Comparison of ENCODE assay signal across 20 cellular contexts in the genomic region with DNA sequence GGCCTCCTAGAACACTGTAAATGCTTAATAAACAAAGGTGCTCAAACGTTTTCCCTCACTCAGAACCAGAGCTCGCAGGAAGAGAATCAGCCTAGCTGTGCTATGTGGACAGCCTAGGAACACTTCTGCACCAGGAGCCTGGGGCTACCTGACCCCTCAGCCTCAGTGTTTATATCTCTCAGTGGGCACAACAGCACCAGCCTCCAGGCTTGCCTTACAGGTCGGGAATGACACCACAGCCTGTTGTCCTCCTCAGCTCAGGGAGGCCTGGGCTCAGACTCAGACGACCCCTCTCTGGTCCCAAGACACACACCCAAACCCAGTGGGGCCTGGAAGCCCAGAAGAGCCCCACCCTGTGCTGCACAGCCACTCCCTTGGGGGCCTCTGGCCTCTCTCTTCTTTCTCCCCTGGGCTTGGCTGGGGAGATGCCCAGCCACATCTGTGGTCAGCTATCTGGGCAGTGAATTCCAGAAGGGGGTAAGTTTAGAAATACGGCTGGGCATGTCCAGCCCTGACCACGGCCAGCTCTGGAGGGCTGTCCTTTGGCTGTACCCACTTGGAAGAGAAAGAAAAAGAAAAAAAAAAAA. TPM values are rescaled to one million over a fixed set of nuclear protein-coding genes. Genes with fewer than 3 reads are reported as not detected.
DNase-seq lines count a peak whose midpoint lies in the region; ATAC-seq, FAIRE-seq and TF ChIP-seq lines count a peak whose summit lies in the region.
"Had no signal": no experiment of that assay in that cellular context is flagged by ENCODE, and none has a peak within 500 bp of the region (broad histone marks: within the 10 kb centered on the region; RNA-seq: fewer than 3 reads in every experiment).

No MANE protein-coding gene starts in this region.

- H3K4me3 ChIP-seq in right atrium auricular region (no peak overlapping the region), H1 (ENCODE audit: extremely low read depth in 1 of 4, insufficient read depth in 2 of 4, low read depth in 3 of 4, low read length in 4 of 4) (no peak overlapping the region)
- H3K4me3 ChIP-seq: lung, PC-9 had no signal

- no peaks in the 10 kb centered on the region for H3K36me3 Mint-ChIP-seq in neural crest cell (ENCODE audit: low read depth)
- no peaks in the 10 kb centered on the region for H3K36me3 Mint-ChIP-seq in activated T-helper 1 cell treated with anti-CD3 and anti-CD28 coated beads, Interleukin-12 subunit alpha, Interleukin-12 subunit beta, Interleukin-2, Interleukin-4 antibody, amounts not matched to agents 30 ng/mL and 10 ng/mL and 1 ng/mL, durations not matched to agents 14 hours and 24 hours and 36 hours (ENCODE audit: low read depth)
- H3K36me3 Mint-ChIP-seq: naive B cell had no signal

- WGBS in H1 (ENCODE audit: extremely low coverage in 1 of 2, insufficient coverage in 1 of 2, insufficient read length in 1 of 2, insufficient replicate concordance in 2 of 2, low coverage in 1 of 2, low lambda C conversion rate in 2 of 2, missing lambda C conversion rate in 1 of 2), 2 experiments = 78% methylated on average over 6 of the region's 6 CpGs; no CpG with 5 or more reads in 1 of the 2 experiments

- intact Hi-C loops in Right ventricle myocardium superior (cut with DNase I) = loop anchor here (2.0 to 10.0 kb wide), 2 partner anchors 86 to 124 kb away; partner anchors contain the start of gene DHRS7B
- intact Hi-C loops in activated T-helper 1 cell treated with anti-CD3 and anti-CD28 coated beads, Interleukin-12 subunit alpha, Interleukin-12 subunit beta, Interleukin-2, Interleukin-4 antibody, amounts not matched to agents 30 ng/mL and 10 ng/mL and 1 ng/mL, durations not matched to agents 14 hours and 24 hours and 36 hours (cut with micrococcal nuclease) = no loop called here

- no peak for TF ChIP-seq EP300 in H1 (IDR thresholded peaks at IDR 0.05; ENCODE audit: borderline replicate concordance in 1 of 2, low read depth in 2 of 2, low read length in 2 of 2)

- peaks cover 0 to 59% of the 10 kb centered on the region in 2 donors for H3K4me1 ChIP-seq in right atrium auricular region
- peaks cover 0 to 11% (median 4%) of the 10 kb centered on the region in 4 experiments; a peak in 5 of 7 replicates for H3K4me1 ChIP-seq in H1 (replicated peaks in 1 of 4; ENCODE audit: control insufficient read depth in 3 of 4, insufficient read depth in 4 of 4, low read length in 3 of 4)

- no peak overlapping the region for H3K23ac ChIP-seq in H1 (ENCODE audit: insufficient read length)

- H3K27ac Mint-ChIP-seq in neural crest cell (ENCODE audit: unreplicated experiment) = no peak overlapping the region
- no peak overlapping the region for H3K27ac Mint-ChIP-seq in activated T-helper 1 cell treated with anti-CD3 and anti-CD28 coated beads, Interleukin-12 subunit alpha, Interleukin-12 subunit beta, Interleukin-2, Interleukin-4 antibody, amounts not matched to agents 30 ng/mL and 10 ng/mL and 1 ng/mL, durations not matched to agents 14 hours and 24 hours and 36 hours

- no peak overlapping the region for H4K8ac ChIP-seq in H1 (ENCODE audit: extremely low read depth, insufficient read depth, low read length)

- no peak overlapping the region for H4K5ac ChIP-seq in H1 (ENCODE audit: insufficient read length, low read depth, low read length)

- H3K4me2 ChIP-seq in H1 (ENCODE audit: insufficient read depth in 1 of 2, low read depth in 2 of 2, low read length in 2 of 2) = no peak overlapping the region
- H3K4me2 ChIP-seq: PC-9 had no signal

- H2AK5ac ChIP-seq in H1 (ENCODE audit: low read depth, low read length) = no peak overlapping the region

- TF ChIP-seq CTCF in right atrium auricular region (IDR thresholded peaks at IDR 0.05) = no peak
- TF ChIP-seq CTCF in H1 (IDR thresholded peaks at IDR 0.05; ENCODE audit: control extremely low read depth in 1 of 3, insufficient read depth in 1 of 3, low read depth in 1 of 3, low read length in 3 of 3) = no peak
- no peak for TF ChIP-seq CTCF in neural crest cell (conservative IDR thresholded peaks at IDR 0.05)

- POLR2A ChIA-PET in H1 (lab: Charles Lee; ENCODE audit: partially characterized antibody) = interaction anchor here (1.5 kb wide), 1 partner anchor 25 kb away, joined by 6 read pairs; no protein-coding TSS in a partner anchor

- H3K9me3 Mint-ChIP-seq in neural crest cell = no peaks in the 10 kb centered on the region
- H3K9me3 Mint-ChIP-seq in activated T-helper 1 cell treated with anti-CD3 and anti-CD28 coated beads, Interleukin-12 subunit alpha, Interleukin-12 subunit beta, Interleukin-2, Interleukin-4 antibody, amounts not matched to agents 30 ng/mL and 10 ng/mL and 1 ng/mL, durations not matched to agents 14 hours and 24 hours and 36 hours = no peaks in the 10 kb centered on the region
- H3K9me3 Mint-ChIP-seq: naive B cell had no signal

- no peak for FAIRE-seq in H1 (lab: Jason Lieb, UNC)
- FAIRE-seq: GM18507, TTC549 had no signal

- H2BK12ac ChIP-seq in H1 (ENCODE audit: low read depth, low read length) = no peak overlapping the region

- H3K4me3 Mint-ChIP-seq in neural crest cell = peak overlapping the region; percentile 44
- H3K4me3 Mint-ChIP-seq in activated T-helper 1 cell treated with anti-CD3 and anti-CD28 coated beads, Interleukin-12 subunit alpha, Interleukin-12 subunit beta, Interleukin-2, Interleukin-4 antibody, amounts not matched to agents 30 ng/mL and 10 ng/mL and 1 ng/mL, durations not matched to agents 14 hours and 24 hours and 36 hours = no peak overlapping the region

- CTCF ChIA-PET in H1 (lab: Charles Lee; ENCODE audit: partially characterized antibody) = interaction anchor here (1.2 to 6.6 kb wide), 6 partner anchors 11 to 146 kb away, joined by 3 to 42 read pairs (median 6); no protein-coding TSS in a partner anchor

- peaks cover 13% of the 10 kb centered on the region for H3K4me1 Mint-ChIP-seq in neural crest cell
- H3K4me1 Mint-ChIP-seq in activated T-helper 1 cell treated with anti-CD3 and anti-CD28 coated beads, Interleukin-12 subunit alpha, Interleukin-12 subunit beta, Interleukin-2, Interleukin-4 antibody, amounts not matched to agents 30 ng/mL and 10 ng/mL and 1 ng/mL, durations not matched to agents 14 hours and 24 hours and 36 hours (ENCODE audit: low read depth) = peaks cover 7% of the 10 kb centered on the region

- H3K36me3 ChIP-seq in right atrium auricular region (no peaks in the 10 kb centered on the region), H1 (ENCODE audit: control insufficient read depth in 2 of 4, insufficient read depth in 4 of 4, low read length in 3 of 4) (no peaks in the 10 kb centered on the region)
- H3K36me3 ChIP-seq: upper lobe of left lung had no signal

- no peak overlapping the region for H2AFZ ChIP-seq in H1 (ENCODE audit: low read length)
- H2AFZ ChIP-seq: PC-9 had no signal

- no peak overlapping the region for H3K56ac ChIP-seq in H1 (replicated peaks; ENCODE audit: insufficient read length, low read depth, low read length)

- peaks cover 0 to 6% of the 10 kb centered on the region in 2 experiments for H4K20me1 ChIP-seq in H1 (replicated peaks in 1 of 2; ENCODE audit: control insufficient read depth in 1 of 2, insufficient read depth in 2 of 2, low read length in 2 of 2)

- no peak for TF ChIP-seq RAD21 in H1 (IDR thresholded peaks at IDR 0.05 in 1 of 2, conservative IDR thresholded peaks at IDR 0.05 in 1 of 2; ENCODE audit: low read depth in 2 of 2, low read length in 2 of 2)

- H3K14ac ChIP-seq in H1 (ENCODE audit: insufficient read length) = no peak overlapping the region

- H3K4ac ChIP-seq in H1 (replicated peaks; ENCODE audit: insufficient read length, low read depth, low read length) = no peak overlapping the region

- DNase-seq in right atrium auricular region (ENCODE audit: low spot score) (no peak), Right ventricle myocardium superior (no peak), H1 (ENCODE audit: low read depth in 1 of 2, low spot score in 2 of 2) (no peak), neural crest cell (ENCODE audit: low read depth, low spot score) (no peak), RKO (ENCODE audit: low spot score) (no peak)
- DNase-seq in central memory CD4-positive, alpha-beta T cell = no peak
- DNase-seq in stimulated activated CD4-positive, alpha-beta T cell treated with anti-CD3 and anti-CD28 coated beads, Interleukin-1b, Interleukin-23, amount 100 ng/mL, for 48 hours = no peak
- DNase-seq in activated T-helper 1 cell treated with anti-CD3 and anti-CD28 coated beads, Interleukin-12 subunit alpha, Interleukin-12 subunit beta, Interleukin-2, Interleukin-4 antibody, amounts not matched to agents 30 ng/mL and 10 ng/mL and 1 ng/mL, durations not matched to agents 14 hours and 24 hours and 36 hours (ENCODE audit: low spot score) = no peak
- DNase-seq: activated CD4-positive, alpha-beta T cell treated with anti-CD3 and anti-CD28 coated beads for 48 hours; activated gamma-delta T cell treated with Interleukin-2 at 50 U/mL for 16 hours; amygdala; DND-41; foreskin keratinocyte; naive B cell; PC-9; stimulated activated naive CD4-positive, alpha-beta T cell; upper lobe of left lung had no signal

- H3K27me3 ChIP-seq in right atrium auricular region (no peaks in the 10 kb centered on the region), H1 (replicated peaks in 1 of 4; ENCODE audit: control insufficient read depth in 3 of 4, extremely low read depth in 1 of 4, insufficient read depth in 3 of 4, low read length in 3 of 4) (peaks cover 0 to 6% (median 4%) of the 10 kb centered on the region in 4 experiments; a peak in 2 of 7 replicates)
- H3K27me3 ChIP-seq: foreskin keratinocyte, upper lobe of left lung had no signal

- H4K91ac ChIP-seq in H1 (replicated peaks; ENCODE audit: insufficient read length, low read length) = no peak overlapping the region

- ATAC-seq in Right ventricle myocardium superior (ENCODE audit: poor library complexity) = no peak
- ATAC-seq: foreskin keratinocyte had no signal

- no peaks in the 10 kb centered on the region for H3K79me2 ChIP-seq in H1 (ENCODE audit: control insufficient read depth in 1 of 2, insufficient read depth in 2 of 2, low read length in 2 of 2)

- no peak overlapping the region for H2BK120ac ChIP-seq in H1 (replicated peaks; ENCODE audit: low read depth, low read length)

- peaks cover 6% of the 10 kb centered on the region; the same call in 1 of the 2 replicates for H3K23me2 ChIP-seq in H1 (ENCODE audit: low read depth, low read length)

- no peak overlapping the region for H3K9ac ChIP-seq in H1 (replicated peaks in 1 of 4; ENCODE audit: extremely low read depth in 1 of 4, low read depth in 3 of 4, low read length in 3 of 4)

- no peak overlapping the region for H2BK5ac ChIP-seq in H1 (ENCODE audit: low read depth, low read length)

- H3K9me3 ChIP-seq in right atrium auricular region (no peaks in the 10 kb centered on the region), H1 (ENCODE audit: insufficient read depth in 2 of 2, low read depth in 1 of 2, low read length in 1 of 2) (no peaks in the 10 kb centered on the region)
- H3K9me3 ChIP-seq: upper lobe of left lung had no signal

- H3K27me3 Mint-ChIP-seq in neural crest cell (ENCODE audit: low read depth) = peaks cover 5% of the 10 kb centered on the region
- peaks cover 11% of the 10 kb centered on the region for H3K27me3 Mint-ChIP-seq in activated T-helper 1 cell treated with anti-CD3 and anti-CD28 coated beads, Interleukin-12 subunit alpha, Interleukin-12 subunit beta, Interleukin-2, Interleukin-4 antibody, amounts not matched to agents 30 ng/mL and 10 ng/mL and 1 ng/mL, durations not matched to agents 14 hours and 24 hours and 36 hours (ENCODE audit: insufficient read depth)
- H3K27me3 Mint-ChIP-seq: naive B cell had no signal

- TF ChIP-seq POLR2A in H1 (IDR thresholded peaks at IDR 0.05; ENCODE audit: control extremely low read depth in 1 of 2, low read depth in 2 of 2, low read length in 2 of 2) = no peak

- 0 out of 2 replicates have a peak overlapping the region, but pooled peaks have one; percentile 61 for H2BK15ac ChIP-seq in H1 (ENCODE audit: low read length)

- H3K27ac ChIP-seq in right atrium auricular region = peak overlapping the region; percentile 76 to 78
- no peak overlapping the region for H3K27ac ChIP-seq in H1 (ENCODE audit: low read depth, low read length)
- H3K27ac ChIP-seq: foreskin keratinocyte, PC-9 had no signal

- no peak overlapping the region for H2BK20ac ChIP-seq in H1 (ENCODE audit: low read length)

- H3K79me1 ChIP-seq in H1 (ENCODE audit: low read depth, low read length) = peaks cover 1% of the 10 kb centered on the region; the same call in 1 of the 2 replicates

- no peak overlapping the region for H3K18ac ChIP-seq in H1 (ENCODE audit: extremely low read depth, low read length)

RNA-seq across cellular contexts. Expression of gene NATD1, which starts 2.4 kb away (rescaled TPM):
- total RNA-seq in right atrium auricular region = 10 to 100 TPM; 15.4 to 17.0 TPM
- total RNA-seq in Right ventricle myocardium superior = 19.1 TPM
- total RNA-seq in H1 (2021; fragmentation: NEBNext Ultra II Directional; extraction: Animal tissue kit (Norgen Biotek cat#: 25700)) = 7.5 and 8.4 TPM in 2 replicates
- 5.4 and 8.8 TPM in 2 replicates for polyA plus RNA-seq in H1 (2011; rRNA removed)
- 6.3 TPM for polyA plus RNA-seq in H1 (2011; cell fraction: cytosol; rRNA removed)
- polyA plus RNA-seq in H1 (2011; cell fraction: nucleus; rRNA removed) = 7.7 TPM
- 5.8 to 7.2 TPM (median 5.9 TPM) in 4 replicates for polyA plus RNA-seq in H1 (2012, experiment 1 of 2)
- polyA plus RNA-seq in H1 (2012, experiment 2 of 2) = 5.1 TPM
- 4.8 TPM for polyA plus RNA-seq in H1 (2013, experiment 1 of 2)
- polyA plus RNA-seq in H1 (2013, experiment 2 of 2) = 4.8 TPM
- 4.7 and 6.3 TPM in 2 replicates for polyA minus RNA-seq in H1 (2011; rRNA and poly(A)+ RNA removed)
- polyA minus RNA-seq in H1 (2011; cell fraction: cytosol; rRNA and poly(A)+ RNA removed) = 5.9 TPM
- 5.7 TPM for polyA minus RNA-seq in H1 (2011; cell fraction: nucleus; rRNA and poly(A)+ RNA removed)
- total RNA-seq in neural crest cell = 6.3 and 6.7 TPM in 2 replicates
- total RNA-seq in activated T-helper 1 cell treated with anti-CD3 and anti-CD28 coated beads, Interleukin-12 subunit alpha, Interleukin-12 subunit beta, Interleukin-2, Interleukin-4 antibody, amounts not matched to agents 30 ng/mL and 10 ng/mL and 1 ng/mL, durations not matched to agents 14 hours and 24 hours and 36 hours = 1.6 and 1.7 TPM in 2 replicates

RNA-seq across cellular contexts. Expression of gene MAP2K3, which starts 33.7 kb away (rescaled TPM):
- total RNA-seq in right atrium auricular region = 10 to 100 TPM; 37.8 to 43.8 TPM
- 30.8 TPM for total RNA-seq in Right ventricle myocardium superior
- total RNA-seq in H1 (2021; fragmentation: NEBNext Ultra II Directional; extraction: Animal tissue kit (Norgen Biotek cat#: 25700)) = 32.4 and 33.5 TPM in 2 replicates
- 16.9 and 24.3 TPM in 2 replicates for polyA plus RNA-seq in H1 (2011; rRNA removed)
- polyA plus RNA-seq in H1 (2011; cell fraction: cytosol; rRNA removed) = 15.7 TPM
- 17.8 TPM for polyA plus RNA-seq in H1 (2011; cell fraction: nucleus; rRNA removed)
- polyA plus RNA-seq in H1 (2012, experiment 1 of 2) = 17.6 to 31.6 TPM (median 28.7 TPM) in 4 replicates
- 29.4 TPM for polyA plus RNA-seq in H1 (2012, experiment 2 of 2)
- polyA plus RNA-seq in H1 (2013, experiment 1 of 2) = 19.3 TPM
- 20.9 TPM for polyA plus RNA-seq in H1 (2013, experiment 2 of 2)
- polyA minus RNA-seq in H1 (2011; rRNA and poly(A)+ RNA removed) = 8.4 and 10.1 TPM in 2 replicates
- 8.6 TPM for polyA minus RNA-seq in H1 (2011; cell fraction: cytosol; rRNA and poly(A)+ RNA removed)
- 13.8 TPM for polyA minus RNA-seq in H1 (2011; cell fraction: nucleus; rRNA and poly(A)+ RNA removed)
- 19.4 and 20.3 TPM in 2 replicates for total RNA-seq in neural crest cell
- total RNA-seq in activated T-helper 1 cell treated with anti-CD3 and anti-CD28 coated beads, Interleukin-12 subunit alpha, Interleukin-12 subunit beta, Interleukin-2, Interleukin-4 antibody, amounts not matched to agents 30 ng/mL and 10 ng/mL and 1 ng/mL, durations not matched to agents 14 hours and 24 hours and 36 hours = 177 and 185 TPM in 2 replicates

RNA-seq across cellular contexts. Expression of gene TMEM11, which starts 36.9 kb away (rescaled TPM):
- total RNA-seq in right atrium auricular region (10 to 100 TPM; 25.5 to 27.2 TPM), Right ventricle myocardium superior (31.9 TPM), neural crest cell (31.3 and 31.6 TPM in 2 replicates)
- total RNA-seq in H1 (2021; fragmentation: NEBNext Ultra II Directional; extraction: Animal tissue kit (Norgen Biotek cat#: 25700)) = 33.3 and 34.2 TPM in 2 replicates
- 90.4 and 133 TPM in 2 replicates for polyA plus RNA-seq in H1 (2011; rRNA removed)
- polyA plus RNA-seq in H1 (2011; cell fraction: cytosol; rRNA removed) = 66.8 TPM
- polyA plus RNA-seq in H1 (2011; cell fraction: nucleus; rRNA removed) = 70.3 TPM
- polyA plus RNA-seq in H1 (2012, experiment 1 of 2) = 23.0 to 40.0 TPM (median 34.0 TPM) in 4 replicates
- polyA plus RNA-seq in H1 (2012, experiment 2 of 2) = 35.1 TPM
- polyA plus RNA-seq in H1 (2013, experiment 1 of 2) = 29.5 TPM
- polyA plus RNA-seq in H1 (2013, experiment 2 of 2) = 29.8 TPM
- 35.5 and 44.9 TPM in 2 replicates for polyA minus RNA-seq in H1 (2011; rRNA and poly(A)+ RNA removed)
- 27.9 TPM for polyA minus RNA-seq in H1 (2011; cell fraction: cytosol; rRNA and poly(A)+ RNA removed)
- polyA minus RNA-seq in H1 (2011; cell fraction: nucleus; rRNA and poly(A)+ RNA removed) = 38.5 TPM
- 33.5 and 35.6 TPM in 2 replicates for total RNA-seq in activated T-helper 1 cell treated with anti-CD3 and anti-CD28 coated beads, Interleukin-12 subunit alpha, Interleukin-12 subunit beta, Interleukin-2, Interleukin-4 antibody, amounts not matched to agents 30 ng/mL and 10 ng/mL and 1 ng/mL, durations not matched to agents 14 hours and 24 hours and 36 hours
